10 cellular contexts compared by ENCODE assay signal in the genomic region with DNA sequence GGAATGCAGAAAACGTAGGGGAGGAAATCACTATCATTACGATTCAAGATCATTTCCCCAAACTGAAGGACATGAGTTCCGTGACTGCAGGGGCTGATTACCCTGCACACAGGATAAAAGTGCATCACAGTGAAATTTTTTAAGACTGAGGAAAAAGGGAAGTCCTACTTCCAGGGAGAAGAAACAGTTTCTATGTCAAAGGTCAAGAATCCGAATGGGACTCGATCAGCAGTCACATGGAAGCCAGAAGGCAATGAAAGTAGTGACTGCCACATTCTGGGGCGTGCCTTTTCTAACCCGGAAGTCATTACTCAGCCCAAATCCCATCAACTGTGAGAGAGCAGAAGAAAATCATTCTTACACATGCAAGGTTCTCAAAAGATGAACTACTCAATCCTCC. TPM values are rescaled to one million over a fixed set of nuclear protein-coding genes. Genes with fewer than 3 reads are reported as not detected.
DNase-seq lines count a peak whose midpoint lies in the region; TF ChIP-seq lines count a peak whose summit lies in the region.
"Had no signal": no experiment of that assay in that cellular context is flagged by ENCODE, and none has a peak within 500 bp of the region (broad histone marks: within the 10 kb centered on the region; RNA-seq: fewer than 3 reads in every experiment).

No MANE protein-coding gene starts in this region.

- H3K27ac Mint-ChIP-seq in neural progenitor cell = no peak overlapping the region

- peaks cover under 1% of the 10 kb centered on the region for H3K4me1 Mint-ChIP-seq in neural progenitor cell

- H3K27me3 ChIP-seq in fibroblast of lung (ENCODE audit: control insufficient read depth, insufficient read depth, low read length) = no peaks in the 10 kb centered on the region
- no peaks in the 10 kb centered on the region for H3K27me3 ChIP-seq in neural progenitor cell
- H3K27me3 ChIP-seq: MG63 had no signal

- no peaks in the 10 kb centered on the region for H3K36me3 ChIP-seq in fibroblast of lung (ENCODE audit: control insufficient read depth, insufficient read depth, low read length)
- H3K36me3 ChIP-seq in neural progenitor cell = no peaks in the 10 kb centered on the region
- H3K36me3 ChIP-seq: MG63 had no signal

- H3K9me3 ChIP-seq in fibroblast of lung (ENCODE audit: control insufficient read depth, insufficient read depth, low read depth, low read length) = no peaks in the 10 kb centered on the region
- H3K9me3 ChIP-seq in neural progenitor cell (ENCODE audit: low read depth) = no peaks in the 10 kb centered on the region
- H3K9me3 ChIP-seq: MG63 had no signal

- peaks cover under 1% of the 10 kb centered on the region for H3F3A ChIP-seq in neural progenitor cell (ENCODE audit: low read depth)

- H3K79me2 ChIP-seq in fibroblast of lung (ENCODE audit: control insufficient read depth, insufficient read depth, low read length) (peaks cover 54% of the 10 kb centered on the region), neural progenitor cell (ENCODE audit: low read depth) (peaks cover 54% of the 10 kb centered on the region)

- H3K9ac ChIP-seq in fibroblast of lung (ENCODE audit: insufficient read depth, low read length) = no peak overlapping the region
- H3K9ac ChIP-seq in neural progenitor cell = peak overlapping the region; percentile 9

- H3K4me3 ChIP-seq in fibroblast of lung (replicated peaks in 1 of 4; ENCODE audit: control extremely low read depth in 1 of 4, insufficient read depth in 1 of 4, low read depth in 3 of 4, low read length in 4 of 4) (no peak overlapping the region), neural progenitor cell (no peak overlapping the region)
- H3K4me3 ChIP-seq: MG63 had no signal

- no peaks in the 10 kb centered on the region for H4K20me1 ChIP-seq in fibroblast of lung (ENCODE audit: control insufficient read depth, extremely low read depth, insufficient read depth, low read length)
- H4K20me1 ChIP-seq in neural progenitor cell (ENCODE audit: low read depth) = peaks cover 7% of the 10 kb centered on the region

- peaks cover 5% of the 10 kb centered on the region for H3K4me1 ChIP-seq in fibroblast of lung (ENCODE audit: control insufficient read depth, extremely low read depth, insufficient read depth, low read length)
- no peaks in the 10 kb centered on the region for H3K4me1 ChIP-seq in neural progenitor cell

- no peaks in the 10 kb centered on the region for H3K9me3 Mint-ChIP-seq in neural progenitor cell

- H3K4me3 Mint-ChIP-seq in neural progenitor cell = no peak overlapping the region

- peaks cover 2% of the 10 kb centered on the region for H3K36me3 Mint-ChIP-seq in neural progenitor cell

- H3K4me2 ChIP-seq in fibroblast of lung (ENCODE audit: extremely low read depth, insufficient read depth, low read length) (peak overlapping the region; percentile 7), neural progenitor cell (no peak overlapping the region)

- H2AFZ ChIP-seq in fibroblast of lung (ENCODE audit: low read length) (no peak overlapping the region), neural progenitor cell (replicated peaks) (no peak overlapping the region)

- TF ChIP-seq CTCF in fibroblast of lung (conservative IDR thresholded peaks at IDR 0.05 in 1 of 2, IDR thresholded peaks at IDR 0.05 in 1 of 2; ENCODE audit: low read depth in 1 of 2, low read length in 2 of 2) (no peak), neural progenitor cell (IDR thresholded peaks at IDR 0.05) (no peak)

- H3K27me3 Mint-ChIP-seq in neural progenitor cell (ENCODE audit: insufficient read depth, low read depth) = no peaks in the 10 kb centered on the region

- peak overlapping the region; percentile 7 for H3K27ac ChIP-seq in fibroblast of lung (ENCODE audit: insufficient read depth, low read length)
- no peak overlapping the region for H3K27ac ChIP-seq in neural progenitor cell

- peak; percentile 94 for DNase-seq in CD1c-positive myeloid dendritic cell (ENCODE audit: extremely low spot score)
- DNase-seq in NOMO-1 treated with DMSO at 0.1 percent for 48 hours (lab: John Stamatoyannopoulos, UW; ENCODE audit: unreplicated experiment) = peak; percentile 85
- DNase-seq in fibroblast of lung (ENCODE audit: low read depth in 2 of 2) = peak in 1 of 2 donors; percentile 6
- no peak for DNase-seq in neural progenitor cell (ENCODE audit: low spot score)
- no peak for DNase-seq in NCI-H1436 treated with DMSO at 0.1 percent for 48 hours (lab: John Stamatoyannopoulos, UW)
- DNase-seq in NCI-H446 treated with DMSO at 0.1 percent for 48 hours (lab: John Stamatoyannopoulos, UW) = no peak
- DNase-seq in NCI-H1417 treated with DMSO at 0.1 percent for 48 hours (lab: John Stamatoyannopoulos, UW) = no peak
- DNase-seq in NCI-H2081 treated with DMSO at 0.1 percent for 48 hours (lab: John Stamatoyannopoulos, UW) = no peak
- DNase-seq: kidney glomerular epithelial cell, MG63 had no signal

RNA-seq across cellular contexts. Expression of gene ZZEF1, which starts 12.1 kb away (rescaled TPM):
- total RNA-seq in fibroblast of lung = 22.6 and 32.9 TPM in 2 replicates
- 14.1 and 14.5 TPM in 2 replicates for polyA plus RNA-seq in fibroblast of lung
- 12.1 and 12.5 TPM in 2 replicates for polyA plus RNA-seq in fibroblast of lung (2012)
- 66.0 and 114 TPM in 2 replicates for polyA minus RNA-seq in fibroblast of lung (ENCODE audit: low replicate concordance)
- total RNA-seq in neural progenitor cell (ENCODE audit: low replicate concordance) = 10.8 and 17.3 TPM in 2 replicates

RNA-seq across cellular contexts. Expression of gene CYB5D2, which starts 12.3 kb away (rescaled TPM):
- total RNA-seq in fibroblast of lung (23.4 and 35.7 TPM in 2 replicates), neural progenitor cell (ENCODE audit: low replicate concordance) (7.4 and 22.5 TPM in 2 replicates)
- polyA plus RNA-seq in fibroblast of lung = 18.4 and 19.3 TPM in 2 replicates
- 16.3 and 19.5 TPM in 2 replicates for polyA plus RNA-seq in fibroblast of lung (2012)
- 30.8 and 44.1 TPM in 2 replicates for polyA minus RNA-seq in fibroblast of lung (ENCODE audit: low replicate concordance)

Comparison
In these comparisons a context has a peak if more than half of its experiments do, and no peak if none do; other contexts are left out.
1. DNase-seq: peak in CD1c-positive myeloid dendritic cell (single experiment) and NOMO-1 treated with DMSO at 0.1 percent for 48 hours (single experiment); none in neural progenitor cell (single experiment), NCI-H1436 treated with DMSO at 0.1 percent for 48 hours (single experiment), NCI-H446 treated with DMSO at 0.1 percent for 48 hours (single experiment), NCI-H1417 treated with DMSO at 0.1 percent for 48 hours (single experiment) and NCI-H2081 treated with DMSO at 0.1 percent for 48 hours (single experiment).